ENCODE assay signal across 10 cellular contexts in the genomic region with DNA sequence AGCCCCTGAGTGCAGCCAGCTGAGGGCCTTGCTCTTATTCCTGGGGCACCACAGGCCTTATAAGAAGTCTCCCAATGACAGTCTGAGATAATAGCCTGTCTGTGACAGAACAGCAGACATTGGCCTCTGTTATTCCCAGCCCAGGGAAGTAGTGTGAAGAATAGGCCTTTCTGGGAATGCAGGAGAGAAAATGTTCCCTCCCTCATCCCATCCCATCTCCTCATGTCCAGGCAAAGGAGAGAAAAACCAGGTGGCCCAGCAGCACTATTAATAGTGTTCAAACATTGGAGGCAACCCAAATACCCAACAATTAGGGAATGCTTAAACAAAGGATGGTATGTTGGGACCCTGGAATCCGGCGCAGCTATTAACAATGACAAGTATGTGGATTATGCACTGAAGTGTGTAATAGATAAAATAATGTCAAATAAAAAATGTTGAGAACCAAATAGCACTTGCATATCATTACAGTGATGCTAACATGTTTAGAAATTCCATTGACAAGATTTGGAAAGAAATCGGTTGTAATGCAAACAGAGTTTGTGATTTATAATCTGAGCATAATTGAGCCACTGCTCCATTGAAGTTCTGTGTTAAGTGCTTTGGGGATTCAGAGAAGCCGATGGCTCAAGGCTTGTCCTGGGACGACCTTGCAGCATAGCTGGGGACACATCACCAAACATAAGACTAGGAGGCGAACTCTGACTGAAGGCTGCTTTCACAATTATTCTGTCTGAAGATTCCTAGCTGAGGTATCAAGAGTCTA.
DNase-seq lines count a peak whose midpoint lies in the region; TF ChIP-seq lines count a peak whose summit lies in the region.
"Had no signal": no experiment of that assay in that cellular context is flagged by ENCODE, and none has a peak within 500 bp of the region (broad histone marks: within the 10 kb centered on the region; RNA-seq: fewer than 3 reads in every experiment).

No MANE protein-coding gene starts in this region.

- intact Hi-C loops in Caco-2 (cut with micrococcal nuclease; ENCODE audit: unreplicated experiment) = loop anchor here (1.0 kb wide), 2 partner anchors 27 to 47 kb away; no protein-coding TSS in a partner anchor
- intact Hi-C loops in cardiac septum (cut with DNase I) = loop anchor here (2.0 to 5.0 kb wide), 3 partner anchors 88 to 392 kb away; no protein-coding TSS in a partner anchor

- no peaks in the 10 kb centered on the region for H3K9me3 Mint-ChIP-seq in Caco-2 (ENCODE audit: unreplicated experiment)

- no peak overlapping the region for H3K23ac ChIP-seq in trophoblast cell (ENCODE audit: low read length)

- peaks cover 7% of the 10 kb centered on the region for H3K79me1 ChIP-seq in trophoblast cell (ENCODE audit: low read length)

- H3K14ac ChIP-seq in trophoblast cell (ENCODE audit: low read length) = no peak overlapping the region

- H2AK5ac ChIP-seq in trophoblast cell (ENCODE audit: low read length) = no peak overlapping the region

- no peak overlapping the region for H4K91ac ChIP-seq in trophoblast cell (ENCODE audit: low read depth, low read length)

- TF ChIP-seq CTCF in Caco-2 (IDR thresholded peaks at IDR 0.05; ENCODE audit: insufficient read depth in 1 of 2, low read depth in 1 of 2, low read length in 1 of 2, severe bottlenecking in 1 of 2, unreplicated experiment in 1 of 2) (no peak), SK-N-SH (IDR thresholded peaks at IDR 0.05) (no peak)

- H2BK120ac ChIP-seq in trophoblast cell (ENCODE audit: insufficient read depth, low read length, poor library complexity) = no peak overlapping the region

- H3K9me3 ChIP-seq in Caco-2 (no peaks in the 10 kb centered on the region), SK-N-SH (no peaks in the 10 kb centered on the region), trophoblast cell (ENCODE audit: insufficient read depth, low read depth, low read length) (peaks cover 4% of the 10 kb centered on the region)

- no peak overlapping the region for H3K4me3 ChIP-seq in Caco-2 (ENCODE audit: low read depth, low read length)
- H3K4me3 ChIP-seq in SK-N-SH (ENCODE audit: low read depth in 2 of 2, low read length in 1 of 2) = no peak overlapping the region; a peak in 1 of 4 replicates
- H3K4me3 ChIP-seq in trophoblast cell (ENCODE audit: low read depth, low read length) = no peak overlapping the region

- H3K4me2 ChIP-seq in SK-N-SH (peak overlapping the region; percentile 48), trophoblast cell (ENCODE audit: low read length) (no peak overlapping the region)

- peaks cover 12% of the 10 kb centered on the region for H3F3A ChIP-seq in SK-N-SH (replicated peaks; ENCODE audit: insufficient read depth)

- POLR2A ChIA-PET in Caco-2 (lab: Charles Lee) = interaction anchor here (0.6 kb wide), 1 partner anchor 33 kb away, joined by 5 read pairs; no protein-coding TSS in a partner anchor
- POLR2A ChIA-PET in SK-N-SH (lab: Yijun Ruan, JAX) = interaction anchor here (1.2 kb wide), 1 partner anchor 121 kb away, joined by 4 read pairs; no protein-coding TSS in a partner anchor

- no peak overlapping the region for H2BK5ac ChIP-seq in trophoblast cell (ENCODE audit: low read depth, low read length, poor library complexity)

- H3K9me2 ChIP-seq in SK-N-SH = no peaks in the 10 kb centered on the region

- no peak overlapping the region for H3K4me3 Mint-ChIP-seq in Caco-2 (ENCODE audit: unreplicated experiment)
- H3K4me3 Mint-ChIP-seq: dendritic cell treated with granulocyte-macrophage colony-stimulating factor and Interleukin-4, amounts not matched to agents 40 ng/mL and 50 ng/mL, for 4 days had no signal

- 17% methylated on average over 6 of the region's 6 CpGs for WGBS in SK-N-SH (ENCODE audit: low lambda C conversion rate)
- no CpG with 5 or more reads among the region's 6 CpGs for WGBS in trophoblast cell (ENCODE audit: extremely low coverage, insufficient coverage, insufficient read length)

- DNase-seq in Caco-2 (peak; percentile 48 to 56), SK-N-SH (peak; percentile 69), cardiac septum (ENCODE audit: low spot score) (peak; percentile 74), trophoblast cell (no peak), hypothalamus (lab: John Stamatoyannopoulos, UW) (no peak), inferior parietal cortex (ENCODE audit: extremely low spot score) (no peak), NCI-H2227 (lab: John Stamatoyannopoulos, UW; ENCODE audit: unreplicated experiment) (no peak)
- no peak for DNase-seq in activated effector memory CD4-positive, alpha-beta T cell treated with Interleukin-2 at 50 U/mL for 16 hours
- DNase-seq: T-helper 9 cell had no signal

- no peak overlapping the region for H3K18ac ChIP-seq in trophoblast cell (ENCODE audit: low read length)

- H3K27me3 Mint-ChIP-seq in Caco-2 (ENCODE audit: insufficient read depth, unreplicated experiment) = no peaks in the 10 kb centered on the region

- H3K27me3 ChIP-seq in Caco-2 (replicated peaks; ENCODE audit: control insufficient read depth, insufficient read depth, low read length) (no peaks in the 10 kb centered on the region), SK-N-SH (ENCODE audit: insufficient read depth) (no peaks in the 10 kb centered on the region), trophoblast cell (ENCODE audit: insufficient read depth, low read length) (no peaks in the 10 kb centered on the region)

- H4K12ac ChIP-seq in trophoblast cell (ENCODE audit: low read depth, low read length) = no peak overlapping the region

- no peaks in the 10 kb centered on the region for H4K20me1 ChIP-seq in SK-N-SH (ENCODE audit: insufficient read depth)

- peak overlapping the region; percentile 39 for H3K27ac Mint-ChIP-seq in Caco-2 (ENCODE audit: unreplicated experiment)
- H3K27ac Mint-ChIP-seq: dendritic cell treated with granulocyte-macrophage colony-stimulating factor and Interleukin-4, amounts not matched to agents 40 ng/mL and 50 ng/mL, for 4 days had no signal

- no peak overlapping the region for H4K8ac ChIP-seq in trophoblast cell (ENCODE audit: low read depth, low read length)

- H3K36me3 Mint-ChIP-seq in Caco-2 (ENCODE audit: insufficient read depth, unreplicated experiment) = peaks cover 5% of the 10 kb centered on the region

- H2AFZ ChIP-seq in SK-N-SH (ENCODE audit: low read depth) (0 out of 2 replicates have a peak overlapping the region, but pooled peaks have one; percentile 2), trophoblast cell (ENCODE audit: insufficient read depth, low read length, poor library complexity) (no peak overlapping the region)

- H3K79me2 ChIP-seq in SK-N-SH (ENCODE audit: insufficient read depth) (no peaks in the 10 kb centered on the region), trophoblast cell (ENCODE audit: control insufficient read depth, insufficient read depth, low read length, poor library complexity) (no peaks in the 10 kb centered on the region)

- CTCF ChIA-PET in Caco-2 (lab: Charles Lee) (interaction anchor here (0.6 to 1.6 kb wide), 3 partner anchors 62 to 1359 kb away, joined by 3 to 6 read pairs (median 3); no protein-coding TSS in a partner anchor), SK-N-SH (lab: Yijun Ruan, JAX) (interaction anchor here (0.6 to 1.5 kb wide), 7 partner anchors 13 to 411 kb away, joined by 3 to 4 read pairs (median 3); no protein-coding TSS in a partner anchor)

- H3K4me1 Mint-ChIP-seq in Caco-2 (ENCODE audit: low read depth, unreplicated experiment) = peaks cover 13% of the 10 kb centered on the region

- H3K4me1 ChIP-seq in Caco-2 (peaks cover 19% of the 10 kb centered on the region), SK-N-SH (ENCODE audit: control insufficient read depth in 1 of 2, insufficient read depth in 2 of 2, low read depth in 1 of 2, low read length in 1 of 2) (peaks cover 27 to 35% of the 10 kb centered on the region in 2 experiments), trophoblast cell (ENCODE audit: control insufficient read depth in 1 of 2, insufficient read depth in 2 of 2, low read length in 2 of 2) (peaks cover 5 to 14% of the 10 kb centered on the region in 2 experiments)

- H3K9ac ChIP-seq in SK-N-SH = peak overlapping the region; percentile 62
- H3K9ac ChIP-seq in trophoblast cell (ENCODE audit: low read length) = no peak overlapping the region

- no peaks in the 10 kb centered on the region for H3K36me3 ChIP-seq in Caco-2 (ENCODE audit: control insufficient read depth, insufficient read depth, low read length)
- no peaks in the 10 kb centered on the region for H3K36me3 ChIP-seq in SK-N-SH (replicated peaks in 1 of 2; ENCODE audit: control insufficient read depth in 1 of 2, insufficient read depth in 2 of 2, low read length in 1 of 2)
- no peaks in the 10 kb centered on the region for H3K36me3 ChIP-seq in trophoblast cell (ENCODE audit: control insufficient read depth in 1 of 2, insufficient read depth in 2 of 2, low read length in 2 of 2)

- H3K4ac ChIP-seq in trophoblast cell (ENCODE audit: low read depth, low read length) = no peak overlapping the region

- no peak overlapping the region for H2BK12ac ChIP-seq in trophoblast cell (ENCODE audit: low read length)

- peak overlapping the region; percentile 84 to 87 for H3K27ac ChIP-seq in SK-N-SH (ENCODE audit: low read depth in 2 of 2, low read length in 1 of 2)
- peak overlapping the region; percentile 48 for H3K27ac ChIP-seq in trophoblast cell (ENCODE audit: low read depth, low read length)

- peak; percentile 58 to 93 for TF ChIP-seq EP300 in SK-N-SH (IDR thresholded peaks at IDR 0.05; ENCODE audit: borderline replicate concordance in 1 of 2, low read depth in 1 of 2, low read length in 1 of 2)

- no TSS peak for BruUV-seq in Caco-2 (replicated peaks; lab: Mats Ljungman, UMichigan)

- TF ChIP-seq RAD21 in SK-N-SH (IDR thresholded peaks at IDR 0.05; ENCODE audit: low read length) = no peak

TF ChIP-seq in SK-N-SH, 30 proteins besides CTCF, POLR2A, EP300 and RAD21 (continues in another document):
- TF ChIP-seq FOSL2 (IDR thresholded peaks at IDR 0.05; ENCODE audit: borderline replicate concordance, low read depth) = peak; percentile 63; the same call in 1 of the 2 replicates

Comparison
In these comparisons a context has a peak if more than half of its experiments do, and no peak if none do; other contexts are left out.
1. DNase-seq: peak in Caco-2 (2 of 2), SK-N-SH (single experiment) and cardiac septum (single experiment); none in trophoblast cell (0 of 2), hypothalamus (0 of 51), inferior parietal cortex (single experiment), NCI-H2227 (single experiment) and activated effector memory CD4-positive, alpha-beta T cell treated with Interleukin-2 at 50 U/mL for 16 hours (single experiment).